Comparison of ENCODE assay signal across 8 cellular contexts in genomic region chr5:171907731-171908343, GRCh38.
A peak's percentile ranks its signal among the peaks of the same experiment; 100 is the strongest.
DNase-seq lines count a peak whose midpoint lies in the region; ATAC-seq and TF ChIP-seq lines count a peak whose summit lies in the region.

No MANE protein-coding gene starts in this region.

- H3K4me1 Mint-ChIP-seq in activated naive CD8-positive, alpha-beta T cell treated with anti-CD3 and anti-CD28 coated beads for 36 hours = peaks cover 60% of the 10 kb centered on the region

- CTCF ChIA-PET in PC-9 (lab: Charles Lee) = interaction anchor here (0.6 to 1.2 kb wide), 3 partner anchors 99 to 384 kb away, joined by 3 to 8 read pairs (median 4); no protein-coding TSS in a partner anchor

- peaks cover 20% of the 10 kb centered on the region for H4K20me1 ChIP-seq in PC-9 (ENCODE audit: insufficient read depth)

- no peaks in the 10 kb centered on the region for H3K9me2 ChIP-seq in PC-9 (ENCODE audit: insufficient read depth)

- peak overlapping the region; percentile 80 for H3K27ac Mint-ChIP-seq in activated naive CD8-positive, alpha-beta T cell treated with anti-CD3 and anti-CD28 coated beads for 36 hours

- POLR2A ChIA-PET in PC-9 (lab: Charles Lee; ENCODE audit: unreplicated experiment) = no interaction called here

- no peaks in the 10 kb centered on the region for H3K27me3 Mint-ChIP-seq in activated naive CD8-positive, alpha-beta T cell treated with anti-CD3 and anti-CD28 coated beads for 36 hours

- H3K27me3 ChIP-seq in PC-9 (ENCODE audit: insufficient read depth, low read depth) = no peaks in the 10 kb centered on the region
- H3K27me3 ChIP-seq in heart right ventricle = no peaks in the 10 kb centered on the region

- H3K79me2 ChIP-seq in PC-9 (ENCODE audit: low read depth) = peaks cover 48% of the 10 kb centered on the region

- ATAC-seq in GM19023 (IDR thresholded peaks at IDR 0.05; ENCODE audit: unreplicated experiment) (peak; percentile 66), HG03565 (IDR thresholded peaks at IDR 0.05; ENCODE audit: unreplicated experiment) (peak; percentile 49), heart right ventricle (peak; percentile 47 to 83 (median 78)), sciatic nerve (peak; percentile 77), HG02981 (IDR thresholded peaks at IDR 0.05; ENCODE audit: unreplicated experiment) (no peak)

- H3K9me3 Mint-ChIP-seq in activated naive CD8-positive, alpha-beta T cell treated with anti-CD3 and anti-CD28 coated beads for 36 hours = peaks cover 2% of the 10 kb centered on the region

- TF ChIP-seq CTCF in PC-9 (conservative IDR thresholded peaks at IDR 0.05) (peak; percentile 87), heart right ventricle (IDR thresholded peaks at IDR 0.05) (peak; percentile 53 to 87 (median 81))

- DNase-seq in COR-L47 (lab: John Stamatoyannopoulos, UW) (peak; percentile 40), PC-9 (peak; percentile 37 to 56), heart right ventricle (peak in 1 of 2 donors; percentile 47), sciatic nerve (ENCODE audit: low spot score) (no peak)
- peak; percentile 35 for DNase-seq in activated naive CD8-positive, alpha-beta T cell treated with anti-CD3 and anti-CD28 coated beads for 36 hours

- H3K4me1 ChIP-seq in PC-9 (replicated peaks; ENCODE audit: insufficient read depth) (no peaks in the 10 kb centered on the region), heart right ventricle (peaks cover 3 to 39% (median 30%) of the 10 kb centered on the region in 9 donors)

- H3K4me3 Mint-ChIP-seq in activated naive CD8-positive, alpha-beta T cell treated with anti-CD3 and anti-CD28 coated beads for 36 hours = no peak overlapping the region

- H3K4me3 ChIP-seq in PC-9 (no peak overlapping the region), heart right ventricle (no peak overlapping the region)

- no peak overlapping the region for H3K27ac ChIP-seq in PC-9
- H3K27ac ChIP-seq in heart right ventricle = no peak overlapping the region

- peaks cover 17% of the 10 kb centered on the region; the same call in 1 of the 2 replicates for H3F3A ChIP-seq in PC-9 (ENCODE audit: insufficient read depth, low read depth)

- H2AFZ ChIP-seq in PC-9 = no peak overlapping the region

- BruUV-seq in PC-9 (replicated peaks; lab: Mats Ljungman, UMichigan) = no TSS peak

- H3K36me3 Mint-ChIP-seq in activated naive CD8-positive, alpha-beta T cell treated with anti-CD3 and anti-CD28 coated beads for 36 hours = peaks cover 23% of the 10 kb centered on the region

- intact Hi-C loops in PC-9 (cut with micrococcal nuclease; ENCODE audit: unreplicated experiment) (loop anchor here (1.0 to 10.0 kb wide), 4 partner anchors 276 to 1163 kb away; no protein-coding TSS in a partner anchor), heart right ventricle (cut with DNase I) (loop anchor here (2.0 to 10.0 kb wide), 10 partner anchors 46 to 491 kb away; partner anchors contain the start of gene FGF18 (in 9 of the 10)), sciatic nerve (cut with DNase I) (loop anchor here (10.0 kb wide), 1 partner anchor 493 kb away; the partner anchor contains the start of gene FGF18)

- no peak overlapping the region for H3K4me2 ChIP-seq in PC-9

- H3K36me3 ChIP-seq in PC-9 (ENCODE audit: low read depth) (peaks cover 3% of the 10 kb centered on the region; the same call in 1 of the 2 replicates), heart right ventricle (peaks cover 0 to 30% (median 10%) of the 10 kb centered on the region in 9 donors)

- H3K9me3 ChIP-seq in PC-9 (ENCODE audit: insufficient read depth, low read depth) (no peaks in the 10 kb centered on the region), heart right ventricle (no peaks in the 10 kb centered on the region)

- WGBS in heart right ventricle, 2 donors = 27% methylated on average over 4 of the region's 4 CpGs
